8 cellular contexts compared by ENCODE assay signal in genomic region chr7:29684787-29685650, GRCh38.
DNase-seq lines count a peak whose midpoint lies in the region; ATAC-seq and TF ChIP-seq lines count a peak whose summit lies in the region.

No MANE protein-coding gene starts in this region.

- TF ChIP-seq CTCF in epithelial cell of esophagus (IDR thresholded peaks at IDR 0.05; ENCODE audit: insufficient read depth, low read depth, low read length, missing control alignments) (no peak), mesothelial cell of epicardium (IDR thresholded peaks at IDR 0.05; ENCODE audit: unreplicated experiment) (no peak)

- no peaks in the 10 kb centered on the region for H3K36me3 Mint-ChIP-seq in mesothelial cell of epicardium

- peak overlapping the region; percentile 90 for H3K27ac Mint-ChIP-seq in mesothelial cell of epicardium

- H3K4me1 Mint-ChIP-seq in mesothelial cell of epicardium, result peaks cover 19% of the 10 kb centered on the region

- H3K4me3 ChIP-seq in epithelial cell of esophagus (ENCODE audit: low read length), result peak overlapping the region; percentile 52

- peak overlapping the region; percentile 87 for H3K4me3 Mint-ChIP-seq in mesothelial cell of epicardium

- no peaks in the 10 kb centered on the region for H3K27me3 Mint-ChIP-seq in mesothelial cell of epicardium (ENCODE audit: low read depth)

- peak; percentile 85 for ATAC-seq in GM18867 (IDR thresholded peaks at IDR 0.05; ENCODE audit: unreplicated experiment)
- ATAC-seq in HG03108 (IDR thresholded peaks at IDR 0.05; ENCODE audit: unreplicated experiment), result peak; percentile 64

- DNase-seq in AG08396 (ENCODE audit: low spot score) (peak; percentile 77), NCI-H82 (lab: John Stamatoyannopoulos, UW) (peak; percentile 81), activated T-cell treated with anti-CD3 and anti-CD28 coated beads for 1 hour (ENCODE audit: low read depth) (peak; percentile 5), epithelial cell of esophagus (ENCODE audit: low read depth) (peak; percentile 62), mesothelial cell of epicardium (ENCODE audit: low spot score in 2 of 2, unreplicated experiment in 2 of 2) (peak; percentile 40 to 79)
- peak; percentile 2 to 3 for DNase-seq in stimulated activated CD8-positive, alpha-beta memory T cell treated with anti-CD3 and anti-CD28 coated beads, Interleukin-4, amount 100 ng/mL, for 1 hour (ENCODE audit: low read depth in 2 of 2, low spot score in 1 of 2)

- no peaks in the 10 kb centered on the region for H3K9me3 Mint-ChIP-seq in mesothelial cell of epicardium

Comparison
In these comparisons a context has a peak if more than half of its experiments do, and no peak if none do; other contexts are left out.
1. Peak in every context shown above with its lines: DNase-seq, ATAC-seq and H3K4me3 ChIP-seq.
2. DNase-seq: peak in every context shown above with its lines; median percentile 81 in NCI-H82; 77 in AG08396; 62 in epithelial cell of esophagus; 60 in mesothelial cell of epicardium; 5 in activated T-cell treated with anti-CD3 and anti-CD28 coated beads for 1 hour; 2 in stimulated activated CD8-positive, alpha-beta memory T cell treated with anti-CD3 and anti-CD28 coated beads, Interleukin-4, amount 100 ng/mL, for 1 hour.